9 cellular contexts compared by ENCODE assay signal in genomic region chr11:10526974-10527918, GRCh38. TPM values are rescaled to one million over a fixed set of nuclear protein-coding genes. Genes with fewer than 3 reads are reported as not detected.
DNase-seq lines count a peak whose midpoint lies in the region; ATAC-seq and TF ChIP-seq lines count a peak whose summit lies in the region.
"Had no signal": no experiment of that assay in that cellular context is flagged by ENCODE, and none has a peak within 500 bp of the region (broad histone marks: within the 10 kb centered on the region; RNA-seq: fewer than 3 reads in every experiment).

No MANE protein-coding gene starts in this region.

- intact Hi-C loops in activated CD4-positive, alpha-beta memory T cell treated with anti-CD3 and anti-CD28 coated beads for 36 hours (cut with micrococcal nuclease): no loop called here
- intact Hi-C loops in dorsolateral prefrontal cortex (cut with DNase I): loop anchor here in 1 of 2 donors (5.0 kb wide), 1 partner anchor 75 kb away; no protein-coding TSS in a partner anchor
- intact Hi-C loops in testis (cut with DNase I; ENCODE audit: low total_unique reads): no loop called here

- TF ChIP-seq POLR2A in testis (IDR thresholded peaks at IDR 0.05) (no peak), tibial nerve (IDR thresholded peaks at IDR 0.05) (no peak)

- no peaks in the 10 kb centered on the region for H3K9me3 Mint-ChIP-seq in activated CD4-positive, alpha-beta memory T cell treated with anti-CD3 and anti-CD28 coated beads for 36 hours
- H3K9me3 Mint-ChIP-seq in activated CD4-positive, alpha-beta memory T cell treated with anti-CD3 and anti-CD28 coated beads, Interleukin-2, amount 10 ng/mL, durations not matched to agents 7 days and 5 days: no peaks in the 10 kb centered on the region

- no peaks in the 10 kb centered on the region for H3K27me3 ChIP-seq in dorsolateral prefrontal cortex
- H3K27me3 ChIP-seq in testis: no peaks in the 10 kb centered on the region
- H3K27me3 ChIP-seq in tibial nerve: no peaks in the 10 kb centered on the region

- DNase-seq in activated CD4-positive, alpha-beta memory T cell treated with anti-CD3 and anti-CD28 coated beads for 36 hours: no peak
- DNase-seq in activated CD4-positive, alpha-beta memory T cell treated with anti-CD3 and anti-CD28 coated beads, Interleukin-2, amount 10 ng/mL, durations not matched to agents 7 days and 5 days: no peak
- peak in 1 of 10 donors; percentile 46 for DNase-seq in dorsolateral prefrontal cortex
- DNase-seq in testis: no peak
- DNase-seq in hepatic stellate cell (ENCODE audit: low spot score): no peak
- DNase-seq in tibial nerve (ENCODE audit: low spot score in 2 of 2): no peak
- DNase-seq in NCI-H187 (lab: John Stamatoyannopoulos, UW): no peak
- DNase-seq: SW 1271 had no signal

- POLR2A ChIA-PET in activated CD4-positive, alpha-beta memory T cell treated with anti-CD3 and anti-CD28 coated beads for 36 hours (lab: Charles Lee): no interaction called here
- POLR2A ChIA-PET in activated CD4-positive, alpha-beta memory T cell treated with anti-CD3 and anti-CD28 coated beads, Interleukin-2, amount 10 ng/mL, durations not matched to agents 7 days and 5 days (lab: Charles Lee): no interaction called here

- peaks cover 32% of the 10 kb centered on the region for H3K36me3 Mint-ChIP-seq in activated CD4-positive, alpha-beta memory T cell treated with anti-CD3 and anti-CD28 coated beads for 36 hours
- peaks cover 32% of the 10 kb centered on the region for H3K36me3 Mint-ChIP-seq in activated CD4-positive, alpha-beta memory T cell treated with anti-CD3 and anti-CD28 coated beads, Interleukin-2, amount 10 ng/mL, durations not matched to agents 7 days and 5 days (ENCODE audit: low read depth)

- H3K9me3 ChIP-seq in testis: no peaks in the 10 kb centered on the region
- H3K9me3 ChIP-seq in tibial nerve: no peaks in the 10 kb centered on the region

- H3K36me3 ChIP-seq in testis (ENCODE audit: low read depth, missing control alignments): no peaks in the 10 kb centered on the region
- H3K36me3 ChIP-seq in tibial nerve: peaks cover 4 to 80% (median 8%) of the 10 kb centered on the region in 3 donors

- H3K4me1 ChIP-seq in testis (peaks cover 9% of the 10 kb centered on the region), tibial nerve (peaks cover 0 to 10% (median 0%) of the 10 kb centered on the region in 4 donors)

- no peak for TF ChIP-seq CTCF in dorsolateral prefrontal cortex (IDR thresholded peaks at IDR 0.05 in 54 of 56, conservative IDR thresholded peaks at IDR 0.05 in 2 of 56; ENCODE audit: low read depth in 1 of 56, partially characterized antibody in 56 of 56)
- TF ChIP-seq CTCF in testis (IDR thresholded peaks at IDR 0.05): no peak
- no peak for TF ChIP-seq CTCF in tibial nerve (IDR thresholded peaks at IDR 0.05)

- 73 to 88% methylated on average over 6 of the region's 6 CpGs for WGBS in testis, 2 donors
- WGBS in tibial nerve, 2 donors: 67 to 68% methylated on average over 6 of the region's 6 CpGs

- H3K4me1 Mint-ChIP-seq in activated CD4-positive, alpha-beta memory T cell treated with anti-CD3 and anti-CD28 coated beads for 36 hours (ENCODE audit: low read depth): peaks cover 15% of the 10 kb centered on the region
- peaks cover 15% of the 10 kb centered on the region for H3K4me1 Mint-ChIP-seq in activated CD4-positive, alpha-beta memory T cell treated with anti-CD3 and anti-CD28 coated beads, Interleukin-2, amount 10 ng/mL, durations not matched to agents 7 days and 5 days

- no peak overlapping the region for H3K4me3 Mint-ChIP-seq in activated CD4-positive, alpha-beta memory T cell treated with anti-CD3 and anti-CD28 coated beads for 36 hours
- no peak overlapping the region for H3K4me3 Mint-ChIP-seq in activated CD4-positive, alpha-beta memory T cell treated with anti-CD3 and anti-CD28 coated beads, Interleukin-2, amount 10 ng/mL, durations not matched to agents 7 days and 5 days

- peak; percentile 66 for ATAC-seq in HG03575 (IDR thresholded peaks at IDR 0.05; ENCODE audit: extremely low read depth, insufficient number of reproducible peaks, low FRiP score, unreplicated experiment)

- CTCF ChIA-PET in activated CD4-positive, alpha-beta memory T cell treated with anti-CD3 and anti-CD28 coated beads for 36 hours (lab: Charles Lee): interaction anchor here (1.1 to 2.2 kb wide), 3 partner anchors 14 to 127 kb away, joined by 4 to 20 read pairs (median 6); partner anchors contain the start of gene RNF141
- CTCF ChIA-PET in activated CD4-positive, alpha-beta memory T cell treated with anti-CD3 and anti-CD28 coated beads, Interleukin-2, amount 10 ng/mL, durations not matched to agents 7 days and 5 days (lab: Charles Lee): interaction anchor here (0.8 to 1.3 kb wide), 2 partner anchors 14 to 126 kb away, joined by 3 to 5 read pairs; partner anchors contain the start of gene RNF141

- H3K27ac Mint-ChIP-seq in activated CD4-positive, alpha-beta memory T cell treated with anti-CD3 and anti-CD28 coated beads for 36 hours: peak overlapping the region; percentile 42
- no peak overlapping the region for H3K27ac Mint-ChIP-seq in activated CD4-positive, alpha-beta memory T cell treated with anti-CD3 and anti-CD28 coated beads, Interleukin-2, amount 10 ng/mL, durations not matched to agents 7 days and 5 days

- H3K27ac ChIP-seq in dorsolateral prefrontal cortex (peak overlapping the region in 57 of 59 donors; percentile 63 to 98 (median 89)), testis (peak overlapping the region; percentile 5 to 52), tibial nerve (no peak overlapping the region)

- no peaks in the 10 kb centered on the region for H3K27me3 Mint-ChIP-seq in activated CD4-positive, alpha-beta memory T cell treated with anti-CD3 and anti-CD28 coated beads for 36 hours
- H3K27me3 Mint-ChIP-seq in activated CD4-positive, alpha-beta memory T cell treated with anti-CD3 and anti-CD28 coated beads, Interleukin-2, amount 10 ng/mL, durations not matched to agents 7 days and 5 days: no peaks in the 10 kb centered on the region

- peak overlapping the region in 8 of 59 donors; percentile 3 to 13 (median 8) for H3K4me3 ChIP-seq in dorsolateral prefrontal cortex
- H3K4me3 ChIP-seq in testis: no peak overlapping the region
- no peak overlapping the region for H3K4me3 ChIP-seq in tibial nerve

- TF ChIP-seq EP300 in tibial nerve (IDR thresholded peaks at IDR 0.05): no peak

RNA-seq across cellular contexts. Expression of gene RNF141, which starts 13.7 kb away (rescaled TPM):
- 10 to 100 TPM; 17.9 to 18.7 TPM for total RNA-seq in activated CD4-positive, alpha-beta memory T cell treated with anti-CD3 and anti-CD28 coated beads for 36 hours
- total RNA-seq in activated CD4-positive, alpha-beta memory T cell treated with anti-CD3 and anti-CD28 coated beads, Interleukin-2, amount 10 ng/mL, durations not matched to agents 7 days and 5 days: 10 to 100 TPM; 12.2 to 12.3 TPM
- total RNA-seq in dorsolateral prefrontal cortex: 100 to 1,000 TPM in 15 of 120 experiments, 10 to 100 TPM in 105; 47.2 to 142 (median 77.9) TPM
- 10 to 100 TPM; 63.1 to 91.3 TPM for total RNA-seq in testis
- 172 TPM for polyA plus RNA-seq in testis (ENCODE audit: insufficient read depth, low read depth, low replicate concordance)
- 10 to 100 TPM; 27.6 to 49.2 (median 40.5) TPM for total RNA-seq in tibial nerve

RNA-seq across cellular contexts. Expression of gene LYVE1, which starts 41.2 kb away (rescaled TPM):
- total RNA-seq in activated CD4-positive, alpha-beta memory T cell treated with anti-CD3 and anti-CD28 coated beads for 36 hours: not detected
- total RNA-seq in activated CD4-positive, alpha-beta memory T cell treated with anti-CD3 and anti-CD28 coated beads, Interleukin-2, amount 10 ng/mL, durations not matched to agents 7 days and 5 days: not detected
- total RNA-seq in dorsolateral prefrontal cortex (10 to 100 TPM in 45 of 120 experiments, 1 to 10 TPM in 75; 2.0 to 88.5 (median 7.9) TPM), testis (1 to 10 TPM; 4.6 to 7.5 TPM), tibial nerve (100 to 1,000 TPM in 1 of 4 donors, 10 to 100 TPM in 3; 36.1 to 104 (median 71.9) TPM)
- polyA plus RNA-seq in testis (ENCODE audit: insufficient read depth, low read depth, low replicate concordance): 24.1 TPM

Comparison
In these comparisons a context has a peak if more than half of its experiments do, and no peak if none do; other contexts are left out.
1. H3K27ac ChIP-seq: peak in dorsolateral prefrontal cortex (57 of 59) and testis (2 of 2); none in tibial nerve (0 of 4).